Comparison of ENCODE assay signal across 31 cellular contexts in genomic region chr11:11982461-11982860, GRCh38. TPM values are rescaled to one million over a fixed set of nuclear protein-coding genes. Genes with fewer than 3 reads are reported as not detected.
DNase-seq lines count a peak whose midpoint lies in the region; ATAC-seq and TF ChIP-seq lines count a peak whose summit lies in the region.
"Had no signal": no experiment of that assay in that cellular context is flagged by ENCODE, and none has a peak within 500 bp of the region (broad histone marks: within the 10 kb centered on the region; RNA-seq: fewer than 3 reads in every experiment).

No MANE protein-coding gene starts in this region.

- H2BK15ac ChIP-seq in mesenchymal stem cell (ENCODE audit: low read depth, poor library complexity, severe bottlenecking), result peak overlapping the region; percentile 73

- H2BK120ac ChIP-seq in mesenchymal stem cell (ENCODE audit: low read depth, low read length), result no peak overlapping the region

- CTCF ChIA-PET in mammary epithelial cell (lab: Charles Lee; ENCODE audit: low non-redundant PET), result no interaction called here
- CTCF ChIA-PET in RWPE1 (lab: Yijun Ruan, JAX), result no interaction called here

- H4K20me1 ChIP-seq in mammary epithelial cell (ENCODE audit: insufficient read depth, low read length), result no peaks in the 10 kb centered on the region

- H3K79me2 ChIP-seq in mammary epithelial cell (ENCODE audit: insufficient read depth, low read length), result peaks cover 26% of the 10 kb centered on the region

- H3K27me3 ChIP-seq in breast epithelium, result no peaks in the 10 kb centered on the region
- H3K27me3 ChIP-seq in mammary epithelial cell (ENCODE audit: insufficient read depth, low read length), result no peaks in the 10 kb centered on the region
- H3K27me3 ChIP-seq in mesenchymal stem cell (ENCODE audit: control insufficient read depth in 1 of 2, insufficient read depth in 1 of 2, low read length in 2 of 2), result no peaks in the 10 kb centered on the region
- H3K27me3 ChIP-seq: cardiac muscle cell, ovary had no signal

- no peak overlapping the region for H2BK5ac ChIP-seq in mesenchymal stem cell (ENCODE audit: low read depth, low read length, poor library complexity, severe bottlenecking)

- ATAC-seq in GM18873 (IDR thresholded peaks at IDR 0.05; ENCODE audit: low FRiP score, unreplicated experiment), result no peak
- ATAC-seq: activated CD8-positive, alpha-beta T cell treated with anti-CD3 and anti-CD28 coated beads, Interleukin-2, amount 10 ng/mL, durations not matched to agents 7 days and 5 days; effector memory CD8-positive, alpha-beta T cell; lower lobe of right lung; mucosa of descending colon; natural killer cell had no signal

- POLR2A ChIA-PET in RWPE1 (lab: Yijun Ruan, JAX; ENCODE audit: low non-redundant PET), result no interaction called here

- no peak overlapping the region for H3K23ac ChIP-seq in mesenchymal stem cell (ENCODE audit: low read length in 2 of 2)

- TF ChIP-seq CTCF in breast epithelium (IDR thresholded peaks at IDR 0.05), result no peak
- TF ChIP-seq CTCF in mammary epithelial cell (conservative IDR thresholded peaks at IDR 0.05 in 1 of 2, IDR thresholded peaks at IDR 0.05 in 1 of 2; ENCODE audit: extremely low read depth in 1 of 2, insufficient read depth in 1 of 2, low read depth in 1 of 2, low read length in 2 of 2), result no peak
- no peak for TF ChIP-seq CTCF in RWPE1 (conservative IDR thresholded peaks at IDR 0.05; ENCODE audit: low read depth)

- H3K79me1 ChIP-seq in mesenchymal stem cell (replicated peaks; ENCODE audit: low read length, poor library complexity, severe bottlenecking), result peaks cover 22% of the 10 kb centered on the region

- H3K4ac ChIP-seq in mesenchymal stem cell (ENCODE audit: low read depth in 1 of 2, low read length in 2 of 2), result no peak overlapping the region

- peak overlapping the region in 1 of 2 experiments; percentile 57 for H2BK12ac ChIP-seq in mesenchymal stem cell (ENCODE audit: low read length in 2 of 2)

- H2AFZ ChIP-seq in mammary epithelial cell (ENCODE audit: low read depth, low read length), result no peak overlapping the region
- H2AFZ ChIP-seq in mesenchymal stem cell (ENCODE audit: low read depth, low read length), result no peak overlapping the region
- H2AFZ ChIP-seq: PC-9 had no signal

- H4K8ac ChIP-seq in mesenchymal stem cell (ENCODE audit: low read length), result no peak overlapping the region

- no peak for TF ChIP-seq POLR2A in breast epithelium (IDR thresholded peaks at IDR 0.05)

- H4K91ac ChIP-seq in mesenchymal stem cell (ENCODE audit: low read length), result peak overlapping the region; percentile 40

- no peaks in the 10 kb centered on the region for H3K36me3 ChIP-seq in breast epithelium
- H3K36me3 ChIP-seq in mammary epithelial cell (ENCODE audit: insufficient read depth, low read length), result no peaks in the 10 kb centered on the region
- peaks cover 0 to 32% of the 10 kb centered on the region in 2 experiments for H3K36me3 ChIP-seq in mesenchymal stem cell (ENCODE audit: control insufficient read depth in 1 of 2, insufficient read depth in 2 of 2, low read depth in 1 of 2, low read length in 2 of 2)
- H3K36me3 ChIP-seq: cardiac muscle cell, lower lobe of right lung, ovary had no signal

- H3K4me3 ChIP-seq in breast epithelium, result no peak overlapping the region
- H3K4me3 ChIP-seq in mammary epithelial cell (replicated peaks in 1 of 3; ENCODE audit: insufficient read depth in 1 of 3, low read depth in 2 of 3, low read length in 3 of 3), result no peak overlapping the region
- H3K4me3 ChIP-seq in mesenchymal stem cell (ENCODE audit: insufficient read depth in 1 of 2, low read depth in 1 of 2, low read length in 2 of 2), result no peak overlapping the region
- H3K4me3 ChIP-seq: cardiac muscle cell, lower lobe of right lung, mucosa of descending colon, ovary, PC-9 had no signal

- no peak for DNase-seq in breast epithelium (ENCODE audit: low spot score in 2 of 2)
- DNase-seq in mammary epithelial cell, result no peak
- no peak for DNase-seq in RWPE1 (ENCODE audit: low spot score)
- no peak for DNase-seq in mesenchymal stem cell
- no peak for DNase-seq in stimulated activated CD8-positive, alpha-beta memory T cell treated with anti-CD3 and anti-CD28 coated beads, Interleukin-4, amount 100 ng/mL, for 48 hours
- DNase-seq in A172 (ENCODE audit: low spot score), result no peak
- DNase-seq: activated CD4-positive, alpha-beta T cell treated with anti-CD3 and anti-CD28 coated beads for 4 hours; activated CD8-positive, alpha-beta T cell treated with anti-CD3 and anti-CD28 coated beads, Interleukin-2, amount 10 ng/mL, durations not matched to agents 7 days and 5 days; activated T-cell treated with anti-CD3 and anti-CD28 coated beads for 4 hours; CD8-positive, alpha-beta memory T cell; cortex of kidney; effector memory CD8-positive, alpha-beta T cell; KG1; lower lobe of right lung; mucosa of descending colon; natural killer cell; NCI-H1092 treated with DMSO at 0.1 percent for 48 hours; NCI-H187 treated with DMSO at 0.1 percent for 48 hours; NCI-H524 treated with DMSO at 0.1 percent for 48 hours; NK-92 treated with Interleukin-12 subunit alpha and Interleukin-12 subunit beta, amount 100 ng/mL, for 24 hours; ovary; PC-9; SIG-M5; small intestine; stimulated activated naive CD4-positive, alpha-beta T cell; SW 1271; T-helper 9 cell had no signal

- H3K4me2 ChIP-seq in mammary epithelial cell (ENCODE audit: insufficient read depth, low read depth, low read length) (no peak overlapping the region), mesenchymal stem cell (ENCODE audit: low read length, poor library complexity, severe bottlenecking) (no peak overlapping the region)
- H3K4me2 ChIP-seq: PC-9 had no signal

- H3K9ac ChIP-seq in mammary epithelial cell (ENCODE audit: insufficient read depth, low read length) (no peak overlapping the region), mesenchymal stem cell (ENCODE audit: low read length) (peak overlapping the region; percentile 6)

- no peaks in the 10 kb centered on the region for H3K9me3 ChIP-seq in breast epithelium
- H3K9me3 ChIP-seq in mammary epithelial cell (replicated peaks; ENCODE audit: insufficient read depth, low read length), result no peaks in the 10 kb centered on the region
- H3K9me3 ChIP-seq in mesenchymal stem cell (ENCODE audit: control insufficient read depth, low read length), result peaks cover 4% of the 10 kb centered on the region
- H3K9me3 ChIP-seq: lower lobe of right lung, mucosa of descending colon, ovary had no signal

- intact Hi-C loops in breast epithelium (cut with DNase I; ENCODE audit: low total_unique reads), result no loop called here
- intact Hi-C loops in mammary epithelial cell (cut with micrococcal nuclease), result no loop called here

- WGBS in mammary epithelial cell (ENCODE audit: low coverage, missing lambda C conversion rate), result 98% methylated on average over 9 of the region's 10 CpGs
- 98% methylated on average over 10 of the region's 10 CpGs for WGBS in mesenchymal stem cell

- H3K27ac ChIP-seq in breast epithelium, result peak overlapping the region; percentile 25 to 45
- no peak overlapping the region for H3K27ac ChIP-seq in mammary epithelial cell (ENCODE audit: insufficient read depth, low read depth, low read length)
- peak overlapping the region; percentile 99 for H3K27ac ChIP-seq in RWPE1
- no peak overlapping the region for H3K27ac ChIP-seq in mesenchymal stem cell (ENCODE audit: low read length, poor library complexity, severe bottlenecking)
- H3K27ac ChIP-seq in temporal lobe (ENCODE audit: low read depth, low read length), result peak overlapping the region; percentile 52
- H3K27ac ChIP-seq: cardiac muscle cell, lower lobe of right lung, ovary, PC-9 had no signal

- no TSS peak for BruUV-seq in mammary epithelial cell (replicated peaks; lab: Mats Ljungman, UMichigan)

- in situ Hi-C loops in mammary epithelial cell (cut with MboI; ENCODE audit: low sequenced_read_pairs in 2 of 2), result no loop called here

- H3K4me1 ChIP-seq in breast epithelium (peaks cover 12 to 14% of the 10 kb centered on the region in 2 donors), mammary epithelial cell (ENCODE audit: insufficient read depth, low read length) (peaks cover 56% of the 10 kb centered on the region), mesenchymal stem cell (ENCODE audit: control insufficient read depth, insufficient read depth, low read depth, low read length) (peaks cover 37% of the 10 kb centered on the region)

- H3K18ac ChIP-seq in mesenchymal stem cell (ENCODE audit: low read depth in 1 of 2, low read length in 2 of 2), result no peak overlapping the region

- no peak overlapping the region for H3K14ac ChIP-seq in mesenchymal stem cell (ENCODE audit: low read length in 2 of 2)

- H2AK5ac ChIP-seq in mesenchymal stem cell (ENCODE audit: low read length, severe bottlenecking), result peak overlapping the region; percentile 22

- dilution Hi-C loops in mammary epithelial cell (cut with HindIII; ENCODE audit: low sequenced_read_pairs), result no loop called here

RNA-seq across cellular contexts. Expression of gene DKK3, which starts 26.0 kb away (rescaled TPM):
- total RNA-seq in breast epithelium, result 10 to 100 TPM; 18.2 to 88.5 (median 87.1) TPM
- 100 to 1,000 TPM; 299 to 771 TPM for total RNA-seq in mammary epithelial cell
- 326 TPM for polyA plus RNA-seq in mammary epithelial cell
- polyA minus RNA-seq in mammary epithelial cell, result 122 TPM
- polyA plus RNA-seq in mesenchymal stem cell (2013, experiment 1 of 2), result 686 TPM
- polyA plus RNA-seq in mesenchymal stem cell (2013, experiment 2 of 2), result 701 TPM
- total RNA-seq in temporal lobe, result 197 TPM
- total RNA-seq in A172 (2014; rRNA removed; shearing (Covaris generic)), result 439 and 474 TPM in 2 replicates
- total RNA-seq: B cell had no signal

Comparison
In these comparisons a context has a peak if more than half of its experiments do, and no peak if none do; other contexts are left out.
1. H3K27ac ChIP-seq: peak in breast epithelium (2 of 2), RWPE1 (single experiment) and temporal lobe (single experiment); none in mammary epithelial cell (single experiment) and mesenchymal stem cell (single experiment).